In the genomic region with DNA sequence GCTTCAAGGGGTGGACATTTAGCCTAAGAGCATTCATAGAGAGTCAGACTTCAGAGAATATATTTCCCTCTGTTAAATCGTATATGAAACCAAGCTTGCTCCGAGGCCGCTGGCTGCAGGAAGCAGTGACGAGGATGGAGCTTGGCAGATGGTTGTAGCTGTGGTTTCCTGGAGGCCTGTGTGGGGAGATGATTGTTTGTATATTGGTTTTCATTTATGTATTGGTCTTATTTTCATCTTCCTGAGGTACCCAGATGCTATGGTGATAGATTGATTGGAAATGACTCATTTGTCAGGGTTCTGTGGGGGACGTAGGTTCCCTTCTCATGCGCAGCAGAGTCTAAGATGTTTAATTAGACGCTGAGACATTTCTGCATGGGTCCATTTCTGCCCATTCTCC, we compare ENCODE assay signal across 8 cellular contexts. TPM values are rescaled to one million over a fixed set of nuclear protein-coding genes. Genes with fewer than 3 reads are reported as not detected.
DNase-seq lines count a peak whose midpoint lies in the region; ATAC-seq and FAIRE-seq lines count a peak whose summit lies in the region.

No MANE protein-coding gene starts in this region.

- no peaks in the 10 kb centered on the region for H3K27me3 ChIP-seq in aorta (ENCODE audit: control insufficient read depth in 1 of 2, insufficient read depth in 2 of 2, low read length in 1 of 2)

- peak overlapping the region; percentile 54 to 86 (median 74) for H3K4me3 Mint-ChIP-seq in naive thymus-derived CD8-positive, alpha-beta T cell

- H3K4me1 ChIP-seq in aorta (ENCODE audit: control insufficient read depth in 1 of 2, insufficient read depth in 2 of 2, low read length in 2 of 2): no peaks in the 10 kb centered on the region

- H3K27me3 Mint-ChIP-seq in naive thymus-derived CD8-positive, alpha-beta T cell: peaks cover 0 to 5% (median 0%) of the 10 kb centered on the region in 5 donors

- H3K27ac ChIP-seq in aorta (ENCODE audit: low read depth in 1 of 2, low read length in 2 of 2): no peak overlapping the region

- H3K27ac Mint-ChIP-seq in naive thymus-derived CD8-positive, alpha-beta T cell: peak overlapping the region; percentile 72 to 97 (median 92)

- POLR2A ChIA-PET in naive thymus-derived CD8-positive, alpha-beta T cell (lab: Charles Lee): interaction anchor here (0.6 to 7.9 kb wide), 13 partner anchors 9 to 156 kb away, joined by 3 to 91 read pairs (median 6); no protein-coding TSS in a partner anchor

- peaks cover 28 to 88% (median 73%) of the 10 kb centered on the region in 4 donors for H3K4me1 Mint-ChIP-seq in naive thymus-derived CD8-positive, alpha-beta T cell

- 81 to 84% methylated on average over 7 of the region's 7 CpGs for WGBS in aorta, 2 donors

- H3K4me3 ChIP-seq in aorta (ENCODE audit: low read length in 2 of 2): no peak overlapping the region

- no peaks in the 10 kb centered on the region for H3K9me3 ChIP-seq in aorta (ENCODE audit: control insufficient read depth, low read length)

- FAIRE-seq in GM19239 (lab: Jason Lieb, UNC): peak; percentile 78

- H3K36me3 Mint-ChIP-seq in naive thymus-derived CD8-positive, alpha-beta T cell: peaks cover 8 to 45% (median 23%) of the 10 kb centered on the region in 3 donors

- peaks cover 3 to 16% (median 11%) of the 10 kb centered on the region in 9 donors for H3K9me3 Mint-ChIP-seq in naive thymus-derived CD8-positive, alpha-beta T cell

- DNase-seq in GM19239 (ENCODE audit: insufficient read length, low spot score) (peak; percentile 38), RPMI8226 (peak; percentile 75), aorta (peak in 1 of 2 donors; percentile 72), nucleus accumbens (lab: John Stamatoyannopoulos, UW) (no peak)
- peak; percentile 22 for DNase-seq in activated naive CD8-positive, alpha-beta T cell treated with anti-CD3 and anti-CD28 coated beads, Interleukin-2, amount 50 U/mL, for 16 hours (ENCODE audit: low read depth, low spot score)
- DNase-seq in naive thymus-derived CD8-positive, alpha-beta T cell: peak; percentile 42 to 91 (median 78)

- ATAC-seq in naive thymus-derived CD8-positive, alpha-beta T cell: peak; percentile 90 to 95
- ATAC-seq in aorta (ENCODE audit: low FRiP score) (peak; percentile 26), GM19452 (IDR thresholded peaks at IDR 0.05; ENCODE audit: unreplicated experiment) (no peak), GM21515 (IDR thresholded peaks at IDR 0.05; ENCODE audit: unreplicated experiment) (no peak)

- intact Hi-C loops in aorta (cut with DNase I): no loop called here

- no peaks in the 10 kb centered on the region for H3K36me3 ChIP-seq in aorta (ENCODE audit: control insufficient read depth in 1 of 2, insufficient read depth in 2 of 2, low read length in 1 of 2)

RNA-seq across cellular contexts. Expression of a gene that starts 26.1 kb away (rescaled TPM):
- 10 to 100 TPM; 46.0 to 47.2 TPM for total RNA-seq in naive thymus-derived CD8-positive, alpha-beta T cell
- 10 to 100 TPM; 11.3 to 48.3 (median 11.7) TPM for polyA plus RNA-seq in naive thymus-derived CD8-positive, alpha-beta T cell
- total RNA-seq in aorta: 10 to 100 TPM; 13.5 to 32.2 TPM
- 10 to 100 TPM in 1 of 2 donors, 1 to 10 TPM in 1; 2.8 to 15.5 TPM for polyA plus RNA-seq in aorta

Comparison
In these comparisons a context has a peak if more than half of its experiments do, and no peak if none do; other contexts are left out.
1. DNase-seq: peak in GM19239 (single experiment), RPMI8226 (single experiment), activated naive CD8-positive, alpha-beta T cell treated with anti-CD3 and anti-CD28 coated beads, Interleukin-2, amount 50 U/mL, for 16 hours (single experiment) and naive thymus-derived CD8-positive, alpha-beta T cell (10 of 10); none in nucleus accumbens (0 of 56).
2. ATAC-seq: peak in naive thymus-derived CD8-positive, alpha-beta T cell (2 of 2) and aorta (single experiment); none in GM19452 (single experiment) and GM21515 (single experiment).